In the genomic region with DNA sequence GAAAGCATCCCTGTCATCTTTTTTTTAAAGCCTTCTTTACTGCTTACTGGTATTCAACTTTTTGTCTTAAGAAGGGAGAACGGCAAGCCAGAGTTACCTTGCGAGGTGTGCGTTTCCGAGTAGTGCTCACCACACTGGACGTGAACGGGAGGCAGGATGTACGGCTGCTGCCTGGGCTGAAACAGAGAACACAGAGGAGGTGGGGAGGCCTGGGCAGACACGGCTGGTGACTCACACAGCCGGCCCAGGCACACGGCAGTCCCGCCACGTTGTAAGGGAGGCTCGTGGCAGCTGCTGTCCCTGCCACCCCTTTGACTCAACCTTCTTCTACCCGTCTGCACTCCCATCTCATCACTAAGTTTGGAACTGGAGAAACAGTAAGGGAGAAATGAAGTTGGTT, we compare ENCODE assay signal across 12 cellular contexts.
DNase-seq lines count a peak whose midpoint lies in the region; ATAC-seq and TF ChIP-seq lines count a peak whose summit lies in the region.
"Had no signal": no experiment of that assay in that cellular context is flagged by ENCODE, and none has a peak within 500 bp of the region (broad histone marks: within the 10 kb centered on the region; RNA-seq: fewer than 3 reads in every experiment).

No MANE protein-coding gene starts in this region.

- H3K4me1 ChIP-seq in CD4-positive, CD25-positive, alpha-beta regulatory T cell (ENCODE audit: control insufficient read depth, insufficient read depth, low read length, poor library complexity, severe bottlenecking) = no peaks in the 10 kb centered on the region
- peaks cover 0 to 7% of the 10 kb centered on the region in 2 donors for H3K4me1 ChIP-seq in adrenal gland (replicated peaks in 1 of 2)
- H3K4me1 ChIP-seq: spleen had no signal

- H3K4me3 Mint-ChIP-seq in CD4-positive, CD25-positive, alpha-beta regulatory T cell = no peak overlapping the region
- H3K4me3 Mint-ChIP-seq in mesothelial cell of epicardium (no peak overlapping the region), T-cell (no peak overlapping the region)

- no peaks in the 10 kb centered on the region for H3K9me3 ChIP-seq in CD4-positive, CD25-positive, alpha-beta regulatory T cell (ENCODE audit: control insufficient read depth in 2 of 2, low read length in 2 of 2)
- H3K9me3 ChIP-seq in adrenal gland (replicated peaks in 1 of 3) = no peaks in the 10 kb centered on the region
- H3K9me3 ChIP-seq: spleen had no signal

- TF ChIP-seq CTCF in adrenal gland (IDR thresholded peaks at IDR 0.05) (no peak), mesothelial cell of epicardium (IDR thresholded peaks at IDR 0.05; ENCODE audit: unreplicated experiment) (no peak)

- H3K27ac ChIP-seq in CD4-positive, CD25-positive, alpha-beta regulatory T cell (ENCODE audit: insufficient read depth, low read length, poor library complexity, severe bottlenecking) = no peak overlapping the region
- peak overlapping the region; percentile 11 to 81 (median 53) for H3K27ac ChIP-seq in adrenal gland
- H3K27ac ChIP-seq: spleen had no signal

- H3K4me3 ChIP-seq in CD4-positive, CD25-positive, alpha-beta regulatory T cell (ENCODE audit: low read depth, low read length) = no peak overlapping the region
- H3K4me3 ChIP-seq in adrenal gland = no peak overlapping the region
- H3K4me3 ChIP-seq: spleen had no signal

- H3K4me1 Mint-ChIP-seq in CD4-positive, CD25-positive, alpha-beta regulatory T cell = peaks cover 0 to 5% (median 2%) of the 10 kb centered on the region in 4 donors
- H3K4me1 Mint-ChIP-seq in mesothelial cell of epicardium = peaks cover 31% of the 10 kb centered on the region
- no peaks in the 10 kb centered on the region for H3K4me1 Mint-ChIP-seq in T-cell

- 40 to 58% (median 51%) methylated on average over 14 of the region's 14 CpGs for WGBS in adrenal gland, 4 donors

- H3K36me3 Mint-ChIP-seq in CD4-positive, CD25-positive, alpha-beta regulatory T cell = no peaks in the 10 kb centered on the region
- H3K36me3 Mint-ChIP-seq in mesothelial cell of epicardium (peaks cover 33% of the 10 kb centered on the region), T-cell (no peaks in the 10 kb centered on the region)

- intact Hi-C loops in adrenal gland (cut with DNase I) = no loop called here

- no peaks in the 10 kb centered on the region for H3K27me3 ChIP-seq in CD4-positive, CD25-positive, alpha-beta regulatory T cell (ENCODE audit: control insufficient read depth, insufficient read depth, low read length)
- H3K27me3 ChIP-seq in adrenal gland = no peaks in the 10 kb centered on the region
- H3K27me3 ChIP-seq: spleen had no signal

- DNase-seq in CD4-positive, CD25-positive, alpha-beta regulatory T cell = peak in 1 of 3 donors; percentile 46
- DNase-seq in LHCN-M2 (ENCODE audit: low read depth) (peak; percentile 88), adrenal gland (peak; percentile 67 to 89 (median 79)), mesothelial cell of epicardium (ENCODE audit: low spot score in 2 of 2, unreplicated experiment in 2 of 2) (no peak), T-cell (no peak), D341Med (ENCODE audit: low spot score) (no peak)
- DNase-seq: activated gamma-delta T cell, C1 segment of cervical spinal cord, NCI-H1417 treated with DMSO at 0.1 percent for 48 hours, spleen had no signal

- H3K9me3 Mint-ChIP-seq in CD4-positive, CD25-positive, alpha-beta regulatory T cell = no peaks in the 10 kb centered on the region
- H3K9me3 Mint-ChIP-seq in mesothelial cell of epicardium = no peaks in the 10 kb centered on the region
- H3K9me3 Mint-ChIP-seq in T-cell = no peaks in the 10 kb centered on the region

- CTCF ChIA-PET in T-cell (lab: Charles Lee) = interaction anchor here in 1 of 2 donors (0.7 to 1.3 kb wide), 2 partner anchors 120 to 198 kb away, joined by 3 to 5 read pairs; no protein-coding TSS in a partner anchor

- no peaks in the 10 kb centered on the region for H3K36me3 ChIP-seq in CD4-positive, CD25-positive, alpha-beta regulatory T cell (ENCODE audit: control insufficient read depth, insufficient read depth, low read length)
- H3K36me3 ChIP-seq in adrenal gland (replicated peaks in 1 of 2) = peaks cover 0 to 29% of the 10 kb centered on the region in 2 donors

- no peaks in the 10 kb centered on the region for H3K27me3 Mint-ChIP-seq in CD4-positive, CD25-positive, alpha-beta regulatory T cell
- H3K27me3 Mint-ChIP-seq in mesothelial cell of epicardium (ENCODE audit: low read depth) (no peaks in the 10 kb centered on the region), T-cell (no peaks in the 10 kb centered on the region)

- POLR2A ChIA-PET in T-cell (lab: Charles Lee) = no interaction called here

- ATAC-seq in CD4-positive, CD25-positive, alpha-beta regulatory T cell (ENCODE audit: low read depth in 2 of 2) = peak; percentile 28 to 40
- ATAC-seq in GM19023 (IDR thresholded peaks at IDR 0.05; ENCODE audit: unreplicated experiment) = no peak
- ATAC-seq in T-cell (replicated peaks in 1 of 4) = no peak
- ATAC-seq in HG03039 (IDR thresholded peaks at IDR 0.05; ENCODE audit: unreplicated experiment) = no peak

- peak in 1 of 2 donors; percentile 53 for TF ChIP-seq POLR2A in adrenal gland (IDR thresholded peaks at IDR 0.05)

- H3K27ac Mint-ChIP-seq in CD4-positive, CD25-positive, alpha-beta regulatory T cell = peak overlapping the region in 1 of 3 donors; percentile 70
- H3K27ac Mint-ChIP-seq in mesothelial cell of epicardium (peak overlapping the region; percentile 64), T-cell (no peak overlapping the region)

Comparison
In these comparisons a context has a peak if more than half of its experiments do, and no peak if none do; other contexts are left out.
1. ATAC-seq: peak in CD4-positive, CD25-positive, alpha-beta regulatory T cell (2 of 2); none in GM19023 (single experiment), T-cell (0 of 4) and HG03039 (single experiment).
2. DNase-seq: peak in LHCN-M2 (single experiment) and adrenal gland (7 of 7); none in mesothelial cell of epicardium (0 of 2), T-cell (0 of 34) and D341Med (single experiment).